Comparison of ENCODE assay signal across 8 cellular contexts in genomic region chr1:16243936-16244649, GRCh38. TPM values are rescaled to one million over a fixed set of nuclear protein-coding genes. Genes with fewer than 3 reads are reported as not detected.
A peak's percentile ranks its signal among the peaks of the same experiment; 100 is the strongest.
DNase-seq lines count a peak whose midpoint lies in the region; ATAC-seq and TF ChIP-seq lines count a peak whose summit lies in the region.

No MANE protein-coding gene starts in this region.

- CTCF ChIA-PET in GM10248 (lab: Yijun Ruan, JAX): interaction anchor here (0.7 to 8.7 kb wide), 25 partner anchors 8 to 379 kb away, joined by 3 to 70 read pairs (median 4); partner anchors contain the start of gene CPLANE2
- CTCF ChIA-PET in activated naive CD4-positive, alpha-beta T cell treated with anti-CD3 and anti-CD28 coated beads for 36 hours (lab: Charles Lee): interaction anchor here (0.6 to 3.1 kb wide), 15 partner anchors 13 to 196 kb away, joined by 3 to 22 read pairs (median 4); partner anchors contain the start of gene FAM131C

- H3K4me3 Mint-ChIP-seq in activated naive CD4-positive, alpha-beta T cell treated with anti-CD3 and anti-CD28 coated beads for 36 hours: no peak overlapping the region
- no peak overlapping the region for H3K4me3 Mint-ChIP-seq in progenitor cell of endocrine pancreas (ENCODE audit: low read depth)

- no peaks in the 10 kb centered on the region for H3K9me3 Mint-ChIP-seq in activated naive CD4-positive, alpha-beta T cell treated with anti-CD3 and anti-CD28 coated beads for 36 hours
- H3K9me3 Mint-ChIP-seq in progenitor cell of endocrine pancreas (ENCODE audit: low read depth): no peaks in the 10 kb centered on the region

- intact Hi-C loops in activated naive CD4-positive, alpha-beta T cell treated with anti-CD3 and anti-CD28 coated beads for 36 hours (cut with micrococcal nuclease): loop anchor here (1.0 to 2.0 kb wide), 5 partner anchors 38 to 235 kb away; partner anchors contain the start of gene SZRD1
- intact Hi-C loops in head of caudate nucleus (cut with DNase I) (loop anchor here (10.0 kb wide), 1 partner anchor 111 kb away; the partner anchor contains the start of gene FBXO42), upper lobe of right lung (cut with DNase I) (no loop called here)

- no peaks in the 10 kb centered on the region for H3K27me3 Mint-ChIP-seq in activated naive CD4-positive, alpha-beta T cell treated with anti-CD3 and anti-CD28 coated beads for 36 hours (ENCODE audit: low read depth)
- no peaks in the 10 kb centered on the region for H3K27me3 Mint-ChIP-seq in progenitor cell of endocrine pancreas

- no peak overlapping the region for H3K27ac Mint-ChIP-seq in activated naive CD4-positive, alpha-beta T cell treated with anti-CD3 and anti-CD28 coated beads for 36 hours
- H3K27ac Mint-ChIP-seq in progenitor cell of endocrine pancreas: peak overlapping the region; percentile 56

- H3K4me1 ChIP-seq in upper lobe of right lung: peaks cover 21% of the 10 kb centered on the region

- POLR2A ChIA-PET in GM10248 (lab: Yijun Ruan, JAX): no interaction called here

- H3K27ac ChIP-seq in upper lobe of right lung: no peak overlapping the region

- peaks cover 10% of the 10 kb centered on the region for H3K4me1 Mint-ChIP-seq in activated naive CD4-positive, alpha-beta T cell treated with anti-CD3 and anti-CD28 coated beads for 36 hours (ENCODE audit: low read depth)
- peaks cover 15% of the 10 kb centered on the region for H3K4me1 Mint-ChIP-seq in progenitor cell of endocrine pancreas (ENCODE audit: low read depth)

- TF ChIP-seq CTCF in GM10248 (IDR thresholded peaks at IDR 0.05; ENCODE audit: control extremely low read depth, extremely low read depth, low read depth, missing control alignments) (peak; percentile 79), progenitor cell of endocrine pancreas (IDR thresholded peaks at IDR 0.05; ENCODE audit: unreplicated experiment) (peak; percentile 82), upper lobe of right lung (IDR thresholded peaks at IDR 0.05) (peak; percentile 87)

- H3K4me3 ChIP-seq in upper lobe of right lung: no peak overlapping the region

- no peaks in the 10 kb centered on the region for H3K27me3 ChIP-seq in upper lobe of right lung

- peaks cover 7% of the 10 kb centered on the region for H3K36me3 ChIP-seq in upper lobe of right lung

- H3K9me3 ChIP-seq in upper lobe of right lung: no peaks in the 10 kb centered on the region

- DNase-seq in GM10248 (ENCODE audit: extremely low spot score): peak; percentile 78
- DNase-seq in NCI-H1048 (lab: John Stamatoyannopoulos, UW): peak; percentile 6
- DNase-seq in activated naive CD4-positive, alpha-beta T cell treated with anti-CD3 and anti-CD28 coated beads for 36 hours: peak; percentile 91
- DNase-seq in head of caudate nucleus: peak; percentile 42 to 92 (median 79)
- DNase-seq in progenitor cell of endocrine pancreas (ENCODE audit: low spot score, unreplicated experiment): peak; percentile 61
- DNase-seq in upper lobe of right lung: no peak

- H3K36me3 Mint-ChIP-seq in activated naive CD4-positive, alpha-beta T cell treated with anti-CD3 and anti-CD28 coated beads for 36 hours (ENCODE audit: low read depth): peaks cover 1% of the 10 kb centered on the region
- peaks cover 5% of the 10 kb centered on the region for H3K36me3 Mint-ChIP-seq in progenitor cell of endocrine pancreas (ENCODE audit: insufficient read depth)

- ATAC-seq in SK-N-SH treated with all-trans-retinoic acid at 6 μM for 48 hours (peak; percentile 83), upper lobe of right lung (peak; percentile 84), GM19463 (IDR thresholded peaks at IDR 0.05; ENCODE audit: unreplicated experiment) (no peak)

TF ChIP-seq in SK-N-SH treated with all-trans-retinoic acid at 6 μM for 48 hours, 23 proteins besides CTCF, POLR2A, EP300 and RAD21:
- TF ChIP-seq PPARA (CRISPR knock-in tag; IDR thresholded peaks at IDR 0.05; ENCODE audit: borderline replicate concordance): no peak
- no peak for TF ChIP-seq TOX (CRISPR knock-in tag; IDR thresholded peaks at IDR 0.05; ENCODE audit: borderline replicate concordance)
- no peak for TF ChIP-seq ARNTL (CRISPR knock-in tag; IDR thresholded peaks at IDR 0.05; ENCODE audit: borderline replicate concordance, low read depth)
- no peak for TF ChIP-seq ZNF70 (CRISPR knock-in tag; IDR thresholded peaks at IDR 0.05)
- TF ChIP-seq ISL1 (CRISPR knock-in tag; IDR thresholded peaks at IDR 0.05): no peak
- TF ChIP-seq ZNF565 (CRISPR knock-in tag; conservative IDR thresholded peaks at IDR 0.05; ENCODE audit: low read depth): no peak
- no peak for TF ChIP-seq TCF4 (CRISPR knock-in tag; IDR thresholded peaks at IDR 0.05; ENCODE audit: borderline replicate concordance)
- TF ChIP-seq ZFP3 (CRISPR knock-in tag; IDR thresholded peaks at IDR 0.05): no peak
- no peak for TF ChIP-seq CREB5 (CRISPR knock-in tag; IDR thresholded peaks at IDR 0.05; ENCODE audit: low read depth)
- no peak for TF ChIP-seq SNAI2 (CRISPR knock-in tag; IDR thresholded peaks at IDR 0.05)
- TF ChIP-seq ZNF8 (CRISPR knock-in tag; IDR thresholded peaks at IDR 0.05): no peak
- TF ChIP-seq BACH2 (CRISPR knock-in tag; IDR thresholded peaks at IDR 0.05; ENCODE audit: borderline replicate concordance): no peak
- TF ChIP-seq POU6F1 (CRISPR knock-in tag; IDR thresholded peaks at IDR 0.05; ENCODE audit: borderline replicate concordance, low read depth): no peak
TF ChIP-seq in SK-N-SH treated with all-trans-retinoic acid at 6 μM for 48 hours: peak in this region for 0.

RNA-seq across cellular contexts. Expression of gene CPLANE2, which starts 7.1 kb away (rescaled TPM):
- 1 to 10 TPM; 2.7 to 4.0 TPM for total RNA-seq in activated naive CD4-positive, alpha-beta T cell treated with anti-CD3 and anti-CD28 coated beads for 36 hours
- total RNA-seq in progenitor cell of endocrine pancreas: 14.8 and 16.5 TPM in 2 replicates
- 11.7 TPM for total RNA-seq in upper lobe of right lung

RNA-seq across cellular contexts. Expression of gene ARHGEF19, which starts 31.6 kb away (rescaled TPM):
- 1 to 10 TPM; 5.3 to 5.9 TPM for total RNA-seq in activated naive CD4-positive, alpha-beta T cell treated with anti-CD3 and anti-CD28 coated beads for 36 hours
- total RNA-seq in progenitor cell of endocrine pancreas: 146 and 151 TPM in 2 replicates
- total RNA-seq in upper lobe of right lung: 11.9 TPM

Comparison
In these comparisons a context has a peak if more than half of its experiments do, and no peak if none do; other contexts are left out.
1. RNA of gene ARHGEF19, which starts 31.6 kb away (total RNA-seq): 146 to 151 TPM in progenitor cell of endocrine pancreas; 11.9 TPM in upper lobe of right lung (single experiment) and 5.3 to 5.9 TPM in activated naive CD4-positive, alpha-beta T cell treated with anti-CD3 and anti-CD28 coated beads for 36 hours; every median in the first group is over 10 times any median in the second.
2. Peak in every context shown above with its lines, with median percentiles within 50 percentile points of each other: CTCF ChIP-seq.